In the genomic region with DNA sequence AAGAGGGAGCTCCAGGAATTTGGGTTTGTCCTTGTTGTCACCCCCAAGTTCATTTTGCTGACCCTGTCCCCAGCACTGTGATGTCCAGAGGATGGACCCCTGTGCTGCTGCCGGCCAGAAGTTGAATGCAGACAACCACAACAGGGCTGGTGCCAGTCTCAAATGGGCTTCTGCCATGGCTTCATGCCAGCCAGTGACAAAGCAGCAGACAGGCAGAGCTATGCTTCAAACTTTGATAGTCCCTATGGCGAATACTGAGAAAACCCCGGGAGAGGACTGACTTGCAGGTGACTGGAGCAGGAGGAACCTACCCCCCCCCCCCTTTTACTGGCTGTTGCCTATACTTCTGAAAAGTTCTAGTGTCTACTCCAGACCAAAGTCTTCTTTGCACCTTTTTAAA, we compare ENCODE assay signal across 1 cellular context.
TF ChIP-seq lines count a peak whose summit lies in the region.

No MANE protein-coding gene starts in this region.

TF ChIP-seq in IMR-90, 13 proteins besides CTCF, POLR2A, EP300 and RAD21:
- TF ChIP-seq MAZ (IDR thresholded peaks at IDR 0.05; ENCODE audit: borderline replicate concordance, low read depth, low read length) (no peak), RCOR1 (IDR thresholded peaks at IDR 0.05; ENCODE audit: insufficient replicate concordance, low read length) (no peak), SMC3 (IDR thresholded peaks at IDR 0.05; ENCODE audit: low read depth, low read length) (no peak), CEBPB (IDR thresholded peaks at IDR 0.05; ENCODE audit: low read depth, low read length) (no peak), RFX5 (IDR thresholded peaks at IDR 0.05; ENCODE audit: low read depth, low read length) (no peak), NFE2L2 (IDR thresholded peaks at IDR 0.05; ENCODE audit: low read depth, low read length) (no peak), CHD1 (IDR thresholded peaks at IDR 0.05; ENCODE audit: low read depth, low read length) (no peak), BHLHE40 (IDR thresholded peaks at IDR 0.05; ENCODE audit: low read depth, low read length) (no peak), FOS (IDR thresholded peaks at IDR 0.05; ENCODE audit: low read depth, low read length) (no peak), MXI1 (IDR thresholded peaks at IDR 0.05; ENCODE audit: borderline replicate concordance, low read depth, low read length) (no peak), MAFK (IDR thresholded peaks at IDR 0.05; ENCODE audit: low read depth, low read length) (no peak)
- TF ChIP-seq, protein P1, sequence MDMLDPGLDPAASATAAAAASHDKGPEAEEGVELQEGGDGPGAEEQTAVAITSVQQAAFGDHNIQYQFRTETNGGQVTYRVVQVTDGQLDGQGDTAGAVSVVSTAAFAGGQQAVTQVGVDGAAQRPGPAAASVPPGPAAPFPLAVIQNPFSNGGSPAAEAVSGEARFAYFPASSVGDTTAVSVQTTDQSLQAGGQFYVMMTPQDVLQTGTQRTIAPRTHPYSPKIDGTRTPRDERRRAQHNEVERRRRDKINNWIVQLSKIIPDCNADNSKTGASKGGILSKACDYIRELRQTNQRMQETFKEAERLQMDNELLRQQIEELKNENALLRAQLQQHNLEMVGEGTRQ (IDR thresholded peaks at IDR 0.05; ENCODE audit: low read depth, low read length): no peak
- TF ChIP-seq, protein P2, sequence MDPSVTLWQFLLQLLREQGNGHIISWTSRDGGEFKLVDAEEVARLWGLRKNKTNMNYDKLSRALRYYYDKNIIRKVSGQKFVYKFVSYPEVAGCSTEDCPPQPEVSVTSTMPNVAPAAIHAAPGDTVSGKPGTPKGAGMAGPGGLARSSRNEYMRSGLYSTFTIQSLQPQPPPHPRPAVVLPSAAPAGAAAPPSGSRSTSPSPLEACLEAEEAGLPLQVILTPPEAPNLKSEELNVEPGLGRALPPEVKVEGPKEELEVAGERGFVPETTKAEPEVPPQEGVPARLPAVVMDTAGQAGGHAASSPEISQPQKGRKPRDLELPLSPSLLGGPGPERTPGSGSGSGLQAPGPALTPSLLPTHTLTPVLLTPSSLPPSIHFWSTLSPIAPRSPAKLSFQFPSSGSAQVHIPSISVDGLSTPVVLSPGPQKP (IDR thresholded peaks at IDR 0.05; ENCODE audit: borderline replicate concordance, low read depth, low read length): no peak
